8 cellular contexts compared by ENCODE assay signal in genomic region chr1:149936076-149936991, GRCh38. TPM values are rescaled to one million over a fixed set of nuclear protein-coding genes. Genes with fewer than 3 reads are reported as not detected.
DNase-seq lines count a peak whose midpoint lies in the region; ATAC-seq and TF ChIP-seq lines count a peak whose summit lies in the region.

Gene MTMR11 (minus strand): TSS chr1:149936879. CDS start chr1:149936647, 232 bp downstream.

- no peaks in the 10 kb centered on the region for H3K9me3 Mint-ChIP-seq in activated CD4-positive, alpha-beta T cell treated with anti-CD3 and anti-CD28 coated beads for 36 hours (ENCODE audit: low read depth)
- H3K9me3 Mint-ChIP-seq in activated CD8-positive, alpha-beta T cell treated with anti-CD3 and anti-CD28 coated beads for 36 hours: no peaks in the 10 kb centered on the region

- H3K4me3 Mint-ChIP-seq in activated CD4-positive, alpha-beta T cell treated with anti-CD3 and anti-CD28 coated beads for 36 hours: no peak within 1 kb of the TSS
- peak within 1 kb of the TSS; percentile 5 for H3K4me3 Mint-ChIP-seq in activated CD8-positive, alpha-beta T cell treated with anti-CD3 and anti-CD28 coated beads for 36 hours

- H3K27me3 Mint-ChIP-seq in activated CD4-positive, alpha-beta T cell treated with anti-CD3 and anti-CD28 coated beads for 36 hours: peaks cover 3% of the 10 kb centered on the region
- no peaks in the 10 kb centered on the region for H3K27me3 Mint-ChIP-seq in activated CD8-positive, alpha-beta T cell treated with anti-CD3 and anti-CD28 coated beads for 36 hours

- H3K36me3 Mint-ChIP-seq in activated CD4-positive, alpha-beta T cell treated with anti-CD3 and anti-CD28 coated beads for 36 hours (ENCODE audit: low read depth): no peaks in the 10 kb centered on the region
- no peaks in the 10 kb centered on the region for H3K36me3 Mint-ChIP-seq in activated CD8-positive, alpha-beta T cell treated with anti-CD3 and anti-CD28 coated beads for 36 hours (ENCODE audit: low read depth)

- peak within 1 kb of the TSS; percentile 5 for H3K4me3 ChIP-seq in cardiac muscle cell

- TF ChIP-seq CTCF in activated CD8-positive, alpha-beta T cell treated with anti-CD3 and anti-CD28 coated beads for 36 hours (IDR thresholded peaks at IDR 0.05): no peak
- no peak for TF ChIP-seq CTCF in cardiac muscle cell (IDR thresholded peaks at IDR 0.05; ENCODE audit: low read depth, low read length)

- CTCF ChIA-PET in activated CD4-positive, alpha-beta T cell treated with anti-CD3 and anti-CD28 coated beads for 36 hours (lab: Charles Lee): interaction anchor here (0.6 kb wide), 2 partner anchors 175 to 405 kb away, joined by 3 to 4 read pairs; no protein-coding TSS in a partner anchor
- CTCF ChIA-PET in activated CD8-positive, alpha-beta T cell treated with anti-CD3 and anti-CD28 coated beads for 36 hours (lab: Charles Lee): no interaction called here

- H3K9me3 ChIP-seq in cardiac muscle cell (ENCODE audit: low read depth): no peaks in the 10 kb centered on the region

- peaks cover 23% of the 10 kb centered on the region for H3K4me1 ChIP-seq in cardiac muscle cell (ENCODE audit: low read depth)

- no peaks in the 10 kb centered on the region for H3K36me3 ChIP-seq in cardiac muscle cell

- intact Hi-C loops in activated CD4-positive, alpha-beta T cell treated with anti-CD3 and anti-CD28 coated beads for 36 hours (cut with DNase I, micrococcal nuclease): no loop called here
- intact Hi-C loops in activated CD8-positive, alpha-beta T cell treated with anti-CD3 and anti-CD28 coated beads for 36 hours (cut with micrococcal nuclease): no loop called here

- H3K27ac Mint-ChIP-seq in activated CD4-positive, alpha-beta T cell treated with anti-CD3 and anti-CD28 coated beads for 36 hours: peak within 1 kb of the TSS; percentile 51
- H3K27ac Mint-ChIP-seq in activated CD8-positive, alpha-beta T cell treated with anti-CD3 and anti-CD28 coated beads for 36 hours: peak within 1 kb of the TSS; percentile 32

- H3K4me1 Mint-ChIP-seq in activated CD4-positive, alpha-beta T cell treated with anti-CD3 and anti-CD28 coated beads for 36 hours: peaks cover 38% of the 10 kb centered on the region
- peaks cover 31% of the 10 kb centered on the region for H3K4me1 Mint-ChIP-seq in activated CD8-positive, alpha-beta T cell treated with anti-CD3 and anti-CD28 coated beads for 36 hours (ENCODE audit: low read depth)

- H3K27ac ChIP-seq in cardiac muscle cell: no peak within 1 kb of the TSS

- no peaks in the 10 kb centered on the region for H3K27me3 ChIP-seq in cardiac muscle cell

- POLR2A ChIA-PET in activated CD4-positive, alpha-beta T cell treated with anti-CD3 and anti-CD28 coated beads for 36 hours (lab: Charles Lee): no interaction called here
- POLR2A ChIA-PET in activated CD8-positive, alpha-beta T cell treated with anti-CD3 and anti-CD28 coated beads for 36 hours (lab: Charles Lee): interaction anchor here (1.4 kb wide), 1 partner anchor 18 kb away, joined by 4 read pairs; no protein-coding TSS in a partner anchor

- ATAC-seq in activated CD4-positive, alpha-beta T cell treated with anti-CD3 and anti-CD28 coated beads for 36 hours: no peak
- ATAC-seq in activated CD8-positive, alpha-beta T cell treated with anti-CD3 and anti-CD28 coated beads for 36 hours: no peak
- no peak for ATAC-seq in GM19463 (IDR thresholded peaks at IDR 0.05; ENCODE audit: unreplicated experiment)
- no peak for ATAC-seq in HG03045 (IDR thresholded peaks at IDR 0.05; ENCODE audit: unreplicated experiment)

- no peak for DNase-seq in activated CD4-positive, alpha-beta T cell treated with anti-CD3 and anti-CD28 coated beads for 36 hours
- DNase-seq in activated CD4-positive, alpha-beta T cell treated with anti-CD3 and anti-CD28 coated beads for 1 hour: no peak
- DNase-seq in activated CD8-positive, alpha-beta T cell treated with anti-CD3 and anti-CD28 coated beads for 36 hours: no peak
- peak in 1 of 2 donors; percentile 47 for DNase-seq in cardiac muscle cell (ENCODE audit: low read depth in 1 of 2, low spot score in 1 of 2)
- peak; percentile 59 for DNase-seq in renal cortical epithelial cell (ENCODE audit: low read depth)
- no peak for DNase-seq in central memory CD4-positive, alpha-beta T cell

RNA-seq across cellular contexts. Expression of gene MTMR11, which starts in this region (rescaled TPM):
- 1 to 10 TPM; 1.3 TPM for total RNA-seq in activated CD4-positive, alpha-beta T cell treated with anti-CD3 and anti-CD28 coated beads for 36 hours
- total RNA-seq in activated CD8-positive, alpha-beta T cell treated with anti-CD3 and anti-CD28 coated beads for 36 hours: under 1 TPM; 0.51 to 0.86 TPM
- total RNA-seq in cardiac muscle cell (1.0 and 1.3 TPM in 2 replicates), renal cortical epithelial cell (5.6 and 7.3 TPM in 2 replicates)
- polyA plus RNA-seq in cardiac muscle cell: 0.56 and 2.3 TPM in 2 replicates
